In genomic region chr4:4856071-4857000, GRCh38 we compare ENCODE assay signal across 8 cellular contexts. TPM values are rescaled to one million over a fixed set of nuclear protein-coding genes. Genes with fewer than 3 reads are reported as not detected.
A peak's percentile ranks its signal among the peaks of the same experiment; 100 is the strongest.
DNase-seq lines count a peak whose midpoint lies in the region; ATAC-seq and TF ChIP-seq lines count a peak whose summit lies in the region.

No MANE protein-coding gene starts in this region.

- H3K36me3 ChIP-seq in GM23338 (ENCODE audit: insufficient read depth) (no peaks in the 10 kb centered on the region), mucosa of rectum (ENCODE audit: control insufficient read depth in 2 of 2, insufficient read depth in 2 of 2, low read length in 2 of 2) (no peaks in the 10 kb centered on the region)

- TF ChIP-seq CTCF in GM23338 (conservative IDR thresholded peaks at IDR 0.05; ENCODE audit: low read depth in 2 of 2) = no peak
- no peak for TF ChIP-seq CTCF in astrocyte of the spinal cord (IDR thresholded peaks at IDR 0.05; ENCODE audit: low read depth, low read length)

- H2AFZ ChIP-seq in GM23338 = no peak overlapping the region

- H3K79me2 ChIP-seq in GM23338 (replicated peaks; ENCODE audit: insufficient read depth) = no peaks in the 10 kb centered on the region

- H3K27ac Mint-ChIP-seq in GM23338 = no peak overlapping the region

- H3K4me3 Mint-ChIP-seq in GM23338 = peak overlapping the region; percentile 50

- peaks cover 46% of the 10 kb centered on the region for H4K20me1 ChIP-seq in GM23338 (replicated peaks; ENCODE audit: insufficient read depth)

- H3K27me3 Mint-ChIP-seq in GM23338 (ENCODE audit: insufficient read depth, low read depth, poor library complexity) = peaks cover 90% of the 10 kb centered on the region

- H3K4me2 ChIP-seq in GM23338 = peak overlapping the region; percentile 48; the same call in 1 of the 2 replicates

- peaks cover 38% of the 10 kb centered on the region for H3F3A ChIP-seq in GM23338 (replicated peaks; ENCODE audit: low read depth)

- no peaks in the 10 kb centered on the region for H3K9me3 ChIP-seq in mucosa of rectum (ENCODE audit: control insufficient read depth in 2 of 2, low read length in 2 of 2)

- H3K4me3 ChIP-seq in GM23338 (peak overlapping the region; percentile 34; the same call in 1 of the 2 replicates), astrocyte of the spinal cord (ENCODE audit: low read depth, low read length) (peak overlapping the region; percentile 18), mucosa of rectum (ENCODE audit: low read length in 2 of 2) (peak overlapping the region; percentile 26 to 30)

- H3K27ac ChIP-seq in GM23338 (ENCODE audit: low read depth) (no peak overlapping the region), mucosa of rectum (ENCODE audit: low read depth in 2 of 2, low read length in 2 of 2) (no peak overlapping the region)

- peaks cover 48% of the 10 kb centered on the region for H3K4me1 ChIP-seq in GM23338 (ENCODE audit: insufficient read depth)
- H3K4me1 ChIP-seq in mucosa of rectum (ENCODE audit: control insufficient read depth in 2 of 2, insufficient read depth in 2 of 2, low read length in 2 of 2) = peaks cover 20% of the 10 kb centered on the region in 2 donors

- DNase-seq in ACHN = peak; percentile 34
- DNase-seq in GM23338 (ENCODE audit: low spot score) = peak; percentile 69
- peak; percentile 40 for DNase-seq in astrocyte of the spinal cord (ENCODE audit: low read depth, low spot score)
- no peak for DNase-seq in occipital lobe (lab: John Stamatoyannopoulos, UW)
- DNase-seq in NCI-H2107 treated with DMSO at 0.1 percent for 48 hours (lab: John Stamatoyannopoulos, UW; ENCODE audit: unreplicated experiment) = no peak
- no peak for DNase-seq in putamen (ENCODE audit: low spot score)

- ATAC-seq in GM23338 = no peak
- ATAC-seq in GM19395 (IDR thresholded peaks at IDR 0.05; ENCODE audit: unreplicated experiment) = no peak

- peaks cover 96% of the 10 kb centered on the region for H3K27me3 ChIP-seq in GM23338 (ENCODE audit: insufficient read depth)
- peaks cover 77 to 78% of the 10 kb centered on the region in 2 donors for H3K27me3 ChIP-seq in mucosa of rectum (ENCODE audit: control insufficient read depth in 2 of 2, insufficient read depth in 2 of 2, low read length in 2 of 2)

- H3K4me1 Mint-ChIP-seq in GM23338 = peaks cover 49% of the 10 kb centered on the region

- H3K9me2 ChIP-seq in GM23338 (ENCODE audit: insufficient read depth) = no peaks in the 10 kb centered on the region

- in situ Hi-C loops in ACHN (cut with HindIII; ENCODE audit: low pct_ligation_motif_present, low pct_unique_long_range_greater_than_20kb, low sequenced_read_pairs) (no loop called here), astrocyte of the spinal cord (cut with HindIII; ENCODE audit: low sequenced_read_pairs) (no loop called here)

- H3K36me3 Mint-ChIP-seq in GM23338 (ENCODE audit: low read depth) = no peaks in the 10 kb centered on the region

- peaks cover 12% of the 10 kb centered on the region for H3K9me3 Mint-ChIP-seq in GM23338

- no peak overlapping the region for H3K9ac ChIP-seq in mucosa of rectum (ENCODE audit: low read depth in 1 of 2, low read length in 2 of 2)

TF ChIP-seq in GM23338, 12 proteins besides CTCF, POLR2A, EP300 and RAD21:
- TF ChIP-seq POLR2AphosphoS5 (IDR thresholded peaks at IDR 0.05; ENCODE audit: low read depth) (no peak), ETS1 (IDR thresholded peaks at IDR 0.05) (no peak), EZH2 (IDR thresholded peaks at IDR 0.05; ENCODE audit: low read depth, unreplicated experiment) (peak; percentile 99), ZNF331 (CRISPR knock-in tag; IDR thresholded peaks at IDR 0.05; ENCODE audit: low read depth) (no peak), ZNF114 (CRISPR knock-in tag; IDR thresholded peaks at IDR 0.05) (no peak), EZH2phosphoT487 (IDR thresholded peaks at IDR 0.05; ENCODE audit: unreplicated experiment) (peak; percentile 98)

RNA-seq across cellular contexts. Expression of gene MSX1, which starts 3.1 kb away (rescaled TPM):
- not detected in 2 replicates for total RNA-seq in GM23338 (2014; rRNA removed; shearing (Covaris generic))
- polyA plus RNA-seq in GM23338 (2016; fragmentation: Nextera tagmentation; extraction: Ambion mirVana) = 0.40 and 0.61 TPM in 2 replicates
- total RNA-seq in occipital lobe = 3.0 TPM

Comparison
In these comparisons a context has a peak if more than half of its experiments do, and no peak if none do; other contexts are left out.
1. DNase-seq: peak in ACHN (single experiment), GM23338 (single experiment) and astrocyte of the spinal cord (single experiment); none in occipital lobe (single experiment), NCI-H2107 treated with DMSO at 0.1 percent for 48 hours (single experiment) and putamen (single experiment).
2. Peak in every context shown above with its lines, with median percentiles within 50 percentile points of each other: H3K4me3 ChIP-seq.